Comparison of ENCODE assay signal across 8 cellular contexts in the genomic region with DNA sequence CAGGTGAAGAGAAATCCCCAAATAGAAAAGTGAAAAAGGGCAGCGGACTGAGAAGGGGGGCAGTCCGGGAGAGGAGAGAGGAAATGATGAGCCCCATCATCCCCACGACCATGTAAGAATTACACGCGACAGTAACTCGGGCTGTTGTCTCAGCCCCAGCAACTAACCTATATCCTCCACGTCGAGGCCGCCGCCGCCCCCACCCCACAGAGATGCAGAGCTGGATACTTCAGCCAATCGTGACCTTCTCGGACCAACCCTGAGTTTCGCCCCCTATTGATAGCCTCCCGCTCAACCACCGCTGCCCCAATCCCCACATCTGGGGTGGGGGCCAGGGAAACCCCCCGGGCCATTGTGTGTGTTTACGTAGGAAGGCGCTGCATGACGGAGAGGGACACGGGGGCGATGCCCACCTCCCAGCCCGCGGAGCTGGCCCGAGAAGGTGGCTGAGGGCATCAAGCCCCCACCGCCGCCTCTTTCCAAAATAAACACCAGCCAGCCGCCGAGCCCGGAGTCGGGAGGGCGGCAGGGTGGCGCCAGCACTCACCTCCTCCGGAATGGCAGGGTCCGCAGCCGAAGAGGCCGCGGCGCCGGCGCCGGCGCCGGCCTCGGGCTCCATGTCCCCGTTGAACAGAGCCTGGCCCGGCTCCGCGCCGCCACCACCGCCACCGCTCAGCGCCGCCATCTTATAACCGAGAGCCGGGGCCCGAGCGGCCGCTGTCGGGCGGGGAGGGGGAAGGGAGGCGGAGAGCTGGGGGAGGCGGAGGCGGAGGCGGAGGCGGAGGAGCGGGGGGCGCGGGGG. TPM values are rescaled to one million over a fixed set of nuclear protein-coding genes. Genes with fewer than 3 reads are reported as not detected.
A peak's percentile ranks its signal among the peaks of the same experiment; 100 is the strongest.
DNase-seq lines count a peak whose midpoint lies in the region; ATAC-seq and TF ChIP-seq lines count a peak whose summit lies in the region.

No MANE protein-coding gene starts in this region.

- H3K4me1 ChIP-seq in duodenal mucosa (ENCODE audit: control insufficient read depth in 1 of 2, insufficient read depth in 2 of 2, low read length in 2 of 2) (peaks cover 3 to 27% of the 10 kb centered on the region in 2 donors), lower lobe of right lung (peaks cover 36% of the 10 kb centered on the region)

- DNase-seq in BJ (ENCODE audit: low read depth) (no peak), NCI-H510A treated with DMSO at 0.1 percent for 48 hours (lab: John Stamatoyannopoulos, UW) (peak; percentile 51), lower lobe of right lung (peak; percentile 85)
- DNase-seq in activated CD4-positive, alpha-beta T cell treated with anti-CD3 and anti-CD28 coated beads, Interleukin-2, amount 50 U/mL, for 4 hours, result peak; percentile 68 to 71
- DNase-seq in stimulated activated CD4-positive, alpha-beta T cell treated with anti-CD3 and anti-CD28 coated beads, TNF-alpha, amount 100 ng/mL, for 24 hours (ENCODE audit: low read depth in 3 of 3), result peak; percentile 21 to 67 (median 47)

- ATAC-seq in GM19025 (IDR thresholded peaks at IDR 0.05; ENCODE audit: low read depth, unreplicated experiment) (peak; percentile 76), HG03196 (IDR thresholded peaks at IDR 0.05; ENCODE audit: unreplicated experiment) (peak; percentile 85), lower lobe of right lung (peak; percentile 87 to 90)

- no peaks in the 10 kb centered on the region for H3K9me3 ChIP-seq in duodenal mucosa (ENCODE audit: control insufficient read depth in 1 of 2, low read length in 2 of 2)
- no peaks in the 10 kb centered on the region for H3K9me3 ChIP-seq in lower lobe of right lung

- POLR2A ChIA-PET in BJ (lab: Charles Lee), result interaction anchor here (0.7 kb wide), 1 partner anchor 114 kb away, joined by 3 read pairs; no protein-coding TSS in a partner anchor

- H3K27me3 ChIP-seq in BJ (ENCODE audit: control insufficient read depth, insufficient read depth, low read length) (no peaks in the 10 kb centered on the region), duodenal mucosa (ENCODE audit: control insufficient read depth in 1 of 2, insufficient read depth in 2 of 2, low read length in 2 of 2) (no peaks in the 10 kb centered on the region), lower lobe of right lung (ENCODE audit: low read depth) (no peaks in the 10 kb centered on the region)

- H3K27ac ChIP-seq in duodenal mucosa (ENCODE audit: low read depth, low read length), result peak overlapping the region; percentile 93
- H3K27ac ChIP-seq in lower lobe of right lung, result peak overlapping the region; percentile 99

- peak overlapping the region; percentile 89 for H3K4me3 ChIP-seq in BJ (ENCODE audit: low read depth, low read length)
- peak overlapping the region; percentile 86 to 95 for H3K4me3 ChIP-seq in duodenal mucosa (ENCODE audit: low read depth in 1 of 2, low read length in 2 of 2)
- H3K4me3 ChIP-seq in lower lobe of right lung, result peak overlapping the region; percentile 92

- CTCF ChIA-PET in BJ (lab: Yijun Ruan, JAX), result interaction anchor here (1.7 kb wide), 1 partner anchor 113 kb away, joined by 8 read pairs; no protein-coding TSS in a partner anchor

- intact Hi-C loops in lower lobe of right lung (cut with DNase I), result no loop called here

- peak; percentile 69 for TF ChIP-seq CTCF in BJ (IDR thresholded peaks at IDR 0.05; ENCODE audit: insufficient read depth, low read depth, low read length)
- peak; percentile 44 for TF ChIP-seq CTCF in lower lobe of right lung (IDR thresholded peaks at IDR 0.05)

- H3K9ac ChIP-seq in duodenal mucosa (ENCODE audit: low read depth in 1 of 2, low read length in 2 of 2), result peak overlapping the region; percentile 87 to 90

- H3K36me3 ChIP-seq in BJ (ENCODE audit: control insufficient read depth, insufficient read depth, low read length) (no peaks in the 10 kb centered on the region), duodenal mucosa (ENCODE audit: control insufficient read depth in 1 of 2, insufficient read depth in 2 of 2, low read length in 2 of 2) (no peaks in the 10 kb centered on the region), lower lobe of right lung (no peaks in the 10 kb centered on the region)

RNA-seq across cellular contexts. Expression of a gene that starts 0.5 kb away (rescaled TPM):
- 8.9 and 16.6 TPM in 2 replicates for polyA plus RNA-seq in BJ (2011; rRNA removed)
- polyA minus RNA-seq in BJ (2011; rRNA and poly(A)+ RNA removed), result 30.8 and 32.7 TPM in 2 replicates
- total RNA-seq in lower lobe of right lung, result 43.0 TPM
